In the genomic region with DNA sequence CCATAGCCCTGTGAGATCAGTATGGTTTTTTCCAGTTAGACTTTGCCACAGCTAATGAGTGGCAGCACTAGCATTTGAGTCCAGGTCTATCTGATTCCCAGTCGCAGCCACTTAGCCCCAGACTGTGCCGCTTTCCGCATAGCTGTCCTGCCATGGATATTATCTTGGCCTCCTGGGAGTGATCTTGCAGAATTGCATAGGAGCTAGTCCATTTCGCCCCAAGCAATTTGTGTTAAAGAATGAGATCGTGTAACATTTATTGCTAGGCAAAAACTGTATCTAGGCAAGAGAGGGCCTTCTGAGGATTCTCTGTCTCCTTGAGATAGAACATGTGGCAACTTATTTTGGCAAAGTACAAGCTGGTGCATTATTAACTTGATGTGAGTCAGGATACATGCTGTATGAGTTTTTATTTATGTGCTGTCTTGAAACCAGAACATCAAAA, we compare ENCODE assay signal across 21 cellular contexts.
DNase-seq lines count a peak whose midpoint lies in the region; ATAC-seq and TF ChIP-seq lines count a peak whose summit lies in the region.
"Had no signal": no experiment of that assay in that cellular context is flagged by ENCODE, and none has a peak within 500 bp of the region (broad histone marks: within the 10 kb centered on the region; RNA-seq: fewer than 3 reads in every experiment).

No MANE protein-coding gene starts in this region.

- H2AFZ ChIP-seq in mammary epithelial cell (ENCODE audit: low read depth, low read length) (no peak overlapping the region), SK-N-SH (ENCODE audit: low read depth) (no peak overlapping the region)

- in situ Hi-C loops in mammary epithelial cell (cut with MboI; ENCODE audit: low sequenced_read_pairs in 2 of 2) = no loop called here

- ATAC-seq in HG02798 (IDR thresholded peaks at IDR 0.05; ENCODE audit: poor library complexity, unreplicated experiment) (no peak), GM21367 (IDR thresholded peaks at IDR 0.05; ENCODE audit: unreplicated experiment) (no peak)
- ATAC-seq: activated T-helper 17 cell treated with anti-CD3 and anti-CD28 coated beads, Interleukin-2, amount 50 U/mL, for 72 hours; lower lobe of right lung; PC-3; sciatic nerve had no signal

- no peaks in the 10 kb centered on the region for H4K20me1 ChIP-seq in mammary epithelial cell (ENCODE audit: insufficient read depth, low read length)
- no peaks in the 10 kb centered on the region for H4K20me1 ChIP-seq in SK-N-SH (ENCODE audit: insufficient read depth)
- H4K20me1 ChIP-seq: BLaER1 had no signal

- H3K9ac ChIP-seq in mammary epithelial cell (ENCODE audit: insufficient read depth, low read length) (no peak overlapping the region), SK-N-SH (no peak overlapping the region)
- H3K9ac ChIP-seq: BLaER1 had no signal

- TF ChIP-seq RAD21 in SK-N-SH (IDR thresholded peaks at IDR 0.05; ENCODE audit: low read length) = no peak

- no peaks in the 10 kb centered on the region for H3K9me2 ChIP-seq in SK-N-SH

- H3K4me1 ChIP-seq in mammary epithelial cell (ENCODE audit: insufficient read depth, low read length) (peaks cover 16% of the 10 kb centered on the region), breast epithelium (no peaks in the 10 kb centered on the region), SK-N-SH (ENCODE audit: control insufficient read depth in 1 of 2, insufficient read depth in 2 of 2, low read depth in 1 of 2, low read length in 1 of 2) (peaks cover 3 to 6% of the 10 kb centered on the region in 2 experiments; a peak in 2 of 4 replicates)
- H3K4me1 ChIP-seq: BLaER1, Caco-2, lower lobe of right lung, upper lobe of left lung had no signal

- BruUV-seq in mammary epithelial cell (replicated peaks; lab: Mats Ljungman, UMichigan) = no TSS peak

- no peak for TF ChIP-seq EP300 in SK-N-SH (IDR thresholded peaks at IDR 0.05; ENCODE audit: borderline replicate concordance in 1 of 2, low read depth in 1 of 2, low read length in 1 of 2)

- no peak overlapping the region for H3K4me2 ChIP-seq in mammary epithelial cell (ENCODE audit: insufficient read depth, low read depth, low read length)
- H3K4me2 ChIP-seq in SK-N-SH = no peak overlapping the region
- H3K4me2 ChIP-seq: BLaER1 had no signal

- H3K4me3 ChIP-seq in mammary epithelial cell (replicated peaks in 1 of 3; ENCODE audit: insufficient read depth in 1 of 3, low read depth in 2 of 3, low read length in 3 of 3) = no peak overlapping the region
- H3K4me3 ChIP-seq in breast epithelium = no peak overlapping the region
- no peak overlapping the region for H3K4me3 ChIP-seq in SK-N-SH (ENCODE audit: low read depth in 2 of 2, low read length in 1 of 2)
- H3K4me3 ChIP-seq in fibroblast of the aortic adventitia (ENCODE audit: low read depth, low read length) = no peak overlapping the region
- H3K4me3 ChIP-seq: BLaER1, lower lobe of right lung, upper lobe of left lung had no signal

- H3K27me3 ChIP-seq in mammary epithelial cell (ENCODE audit: insufficient read depth, low read length) (no peaks in the 10 kb centered on the region), breast epithelium (no peaks in the 10 kb centered on the region), SK-N-SH (ENCODE audit: insufficient read depth) (no peaks in the 10 kb centered on the region)
- H3K27me3 ChIP-seq: BLaER1, upper lobe of left lung had no signal

- intact Hi-C loops in mammary epithelial cell (cut with micrococcal nuclease) = no loop called here
- intact Hi-C loops in breast epithelium (cut with DNase I; ENCODE audit: low total_unique reads) = no loop called here
- intact Hi-C loops in posterior cingulate gyrus (cut with DNase I) = no loop called here

- no peaks in the 10 kb centered on the region for H3F3A ChIP-seq in SK-N-SH (replicated peaks; ENCODE audit: insufficient read depth)

- no peak for TF ChIP-seq POLR2A in breast epithelium (IDR thresholded peaks at IDR 0.05)

- peak; percentile 16 for DNase-seq in mammary epithelial cell
- no peak for DNase-seq in breast epithelium (ENCODE audit: low spot score in 2 of 2)
- DNase-seq in SK-N-SH = peak; percentile 69
- DNase-seq in fibroblast of the aortic adventitia (ENCODE audit: low read depth) = peak; percentile 21
- peak; percentile 77 for DNase-seq in renal cortical epithelial cell (ENCODE audit: low read depth)
- DNase-seq in posterior cingulate gyrus = no peak
- DNase-seq: activated CD4-positive, alpha-beta T cell treated with anti-CD3 and anti-CD28 coated beads, Interleukin-2, amount 10 ng/mL, durations not matched to agents 7 days and 5 days; Caco-2; immature natural killer cell; lower lobe of right lung; NCI-H1048; NCI-H187; PC-3; stimulated activated CD4-positive, alpha-beta T cell treated with anti-CD3 and anti-CD28 coated beads, Interleukin-15, amount 100 ng/mL, for 24 hours; upper lobe of left lung; WERI-Rb-1 had no signal

- CTCF ChIA-PET in mammary epithelial cell (lab: Charles Lee; ENCODE audit: low non-redundant PET) = no interaction called here
- CTCF ChIA-PET in SK-N-SH (lab: Yijun Ruan, JAX) = interaction anchor here (0.6 to 1.9 kb wide), 5 partner anchors 13 to 226 kb away, joined by 3 to 9 read pairs (median 5); no protein-coding TSS in a partner anchor

- WGBS in mammary epithelial cell (ENCODE audit: low coverage, missing lambda C conversion rate) = 88% methylated on average over 5 of the region's 5 CpGs
- 69% methylated on average over 5 of the region's 5 CpGs for WGBS in SK-N-SH (ENCODE audit: low lambda C conversion rate)

- H3K79me2 ChIP-seq in mammary epithelial cell (ENCODE audit: insufficient read depth, low read length) = no peaks in the 10 kb centered on the region
- H3K79me2 ChIP-seq in SK-N-SH (ENCODE audit: insufficient read depth) = no peaks in the 10 kb centered on the region

- H3K36me3 ChIP-seq in mammary epithelial cell (ENCODE audit: insufficient read depth, low read length) = no peaks in the 10 kb centered on the region
- H3K36me3 ChIP-seq in breast epithelium = no peaks in the 10 kb centered on the region
- no peaks in the 10 kb centered on the region for H3K36me3 ChIP-seq in SK-N-SH (replicated peaks in 1 of 2; ENCODE audit: control insufficient read depth in 1 of 2, insufficient read depth in 2 of 2, low read length in 1 of 2)
- H3K36me3 ChIP-seq: BLaER1, WERI-Rb-1 had no signal

- H3K27ac ChIP-seq in mammary epithelial cell (ENCODE audit: insufficient read depth, low read depth, low read length) (no peak overlapping the region), breast epithelium (no peak overlapping the region), SK-N-SH (ENCODE audit: low read depth in 2 of 2, low read length in 1 of 2) (peak overlapping the region in 1 of 2 experiments; percentile 41; a peak in 2 of 4 replicates)
- H3K27ac ChIP-seq: BLaER1, lower lobe of right lung, upper lobe of left lung, WERI-Rb-1 had no signal

- POLR2A ChIA-PET in SK-N-SH (lab: Yijun Ruan, JAX) = interaction anchor here (1.3 kb wide), 1 partner anchor 10 kb away, joined by 3 read pairs; no protein-coding TSS in a partner anchor

- dilution Hi-C loops in mammary epithelial cell (cut with HindIII; ENCODE audit: low sequenced_read_pairs) = no loop called here

- H3K9me3 ChIP-seq in mammary epithelial cell (replicated peaks; ENCODE audit: insufficient read depth, low read length) (no peaks in the 10 kb centered on the region), breast epithelium (no peaks in the 10 kb centered on the region), SK-N-SH (no peaks in the 10 kb centered on the region)
- H3K9me3 ChIP-seq: Caco-2, lower lobe of right lung, upper lobe of left lung had no signal

- TF ChIP-seq CTCF in mammary epithelial cell (conservative IDR thresholded peaks at IDR 0.05 in 1 of 2, IDR thresholded peaks at IDR 0.05 in 1 of 2; ENCODE audit: extremely low read depth in 1 of 2, insufficient read depth in 1 of 2, low read depth in 1 of 2, low read length in 2 of 2) = no peak
- TF ChIP-seq CTCF in breast epithelium (IDR thresholded peaks at IDR 0.05) = no peak
- no peak for TF ChIP-seq CTCF in SK-N-SH (IDR thresholded peaks at IDR 0.05)
- no peak for TF ChIP-seq CTCF in fibroblast of the aortic adventitia (IDR thresholded peaks at IDR 0.05; ENCODE audit: insufficient read depth, low read length)

TF ChIP-seq in SK-N-SH, 30 proteins besides CTCF, POLR2A, EP300 and RAD21:
- TF ChIP-seq GATA2 (CRISPR knock-in tag; IDR thresholded peaks at IDR 0.05) (peak; percentile 80), SIN3A (IDR thresholded peaks at IDR 0.05; ENCODE audit: borderline replicate concordance, low read depth, low read length) (no peak), USF1 (IDR thresholded peaks at IDR 0.05; ENCODE audit: borderline replicate concordance, low read depth) (no peak), TCF12 (IDR thresholded peaks at IDR 0.05) (no peak), TAF1 (IDR thresholded peaks at IDR 0.05; ENCODE audit: borderline replicate concordance, low read depth, low read length) (no peak), TEAD4 (IDR thresholded peaks at IDR 0.05; ENCODE audit: borderline replicate concordance, insufficient read depth) (no peak), RCOR1 (IDR thresholded peaks at IDR 0.05; ENCODE audit: low read length) (peak; percentile 80), SMC3 (IDR thresholded peaks at IDR 0.05; ENCODE audit: low read depth, low read length) (no peak)
- TF ChIP-seq, protein P1, sequence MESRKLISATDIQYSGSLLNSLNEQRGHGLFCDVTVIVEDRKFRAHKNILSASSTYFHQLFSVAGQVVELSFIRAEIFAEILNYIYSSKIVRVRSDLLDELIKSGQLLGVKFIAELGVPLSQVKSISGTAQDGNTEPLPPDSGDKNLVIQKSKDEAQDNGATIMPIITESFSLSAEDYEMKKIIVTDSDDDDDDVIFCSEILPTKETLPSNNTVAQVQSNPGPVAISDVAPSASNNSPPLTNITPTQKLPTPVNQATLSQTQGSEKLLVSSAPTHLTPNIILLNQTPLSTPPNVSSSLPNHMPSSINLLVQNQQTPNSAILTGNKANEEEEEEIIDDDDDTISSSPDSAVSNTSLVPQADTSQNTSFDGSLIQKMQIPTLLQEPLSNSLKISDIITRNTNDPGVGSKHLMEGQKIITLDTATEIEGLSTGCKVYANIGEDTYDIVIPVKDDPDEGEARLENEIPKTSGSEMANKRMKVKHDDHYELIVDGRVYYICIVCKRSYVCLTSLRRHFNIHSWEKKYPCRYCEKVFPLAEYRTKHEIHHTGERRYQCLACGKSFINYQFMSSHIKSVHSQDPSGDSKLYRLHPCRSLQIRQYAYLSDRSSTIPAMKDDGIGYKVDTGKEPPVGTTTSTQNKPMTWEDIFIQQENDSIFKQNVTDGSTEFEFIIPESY (IDR thresholded peaks at IDR 0.05; ENCODE audit: borderline replicate concordance, low read depth) = no peak

Comparison
In these comparisons a context has a peak if more than half of its experiments do, and no peak if none do; other contexts are left out.
1. DNase-seq: peak in mammary epithelial cell (single experiment), SK-N-SH (single experiment), fibroblast of the aortic adventitia (single experiment) and renal cortical epithelial cell (single experiment); none in breast epithelium (0 of 2) and posterior cingulate gyrus (0 of 10).